ENCODE assay signal across 1 cellular context in genomic region chr1:40239626-40240025, GRCh38.
TF ChIP-seq lines count a peak whose summit lies in the region.

No MANE protein-coding gene starts in this region.

TF ChIP-seq in K562, 482 proteins besides CTCF, POLR2A, EP300 and RAD21 (continued from another document):
- no peak for TF ChIP-seq GMEB1 (CRISPR knock-in tag; IDR thresholded peaks at IDR 0.05)
- no peak for TF ChIP-seq ASH1L (IDR thresholded peaks at IDR 0.05; ENCODE audit: borderline replicate concordance, low read depth, partially characterized antibody)
